22 cellular contexts compared by ENCODE assay signal in the genomic region with DNA sequence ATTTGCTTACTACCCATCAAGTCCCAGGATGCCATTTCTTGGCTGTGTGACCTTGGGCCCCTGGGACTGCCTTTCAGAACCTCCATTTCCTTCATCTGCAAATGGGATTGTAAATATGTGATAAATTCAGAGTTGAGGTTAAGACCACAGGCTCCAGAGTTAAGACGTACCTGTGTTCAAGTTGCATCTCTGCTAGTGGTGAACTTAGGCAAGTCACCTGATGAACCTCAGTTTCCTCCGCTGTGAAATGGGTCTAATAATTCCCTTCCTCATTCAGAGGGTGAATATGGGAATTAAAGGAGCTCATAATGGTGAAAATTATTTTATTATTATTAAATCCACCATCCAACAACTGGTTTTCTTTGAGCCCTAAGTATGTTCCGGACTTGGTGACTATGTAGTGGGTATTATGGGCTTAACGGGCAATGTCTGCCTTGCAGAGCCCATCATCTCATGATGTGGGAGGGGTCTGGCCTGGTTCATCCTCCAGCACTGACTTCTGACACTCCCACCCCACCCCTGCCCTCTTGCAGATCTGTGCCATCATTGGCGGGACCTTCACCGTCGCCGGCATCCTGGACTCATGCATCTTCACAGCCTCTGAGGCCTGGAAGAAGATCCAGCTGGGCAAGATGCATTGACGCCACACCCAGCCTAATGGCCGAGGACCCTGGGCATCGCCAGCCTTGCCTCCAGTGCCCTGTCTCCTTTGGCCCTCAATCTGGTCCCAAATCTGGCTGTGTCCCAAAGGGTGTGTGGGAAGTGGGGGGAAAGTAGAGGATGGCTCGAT. TPM values are rescaled to one million over a fixed set of nuclear protein-coding genes. Genes with fewer than 3 reads are reported as not detected.
DNase-seq lines count a peak whose midpoint lies in the region; ATAC-seq and TF ChIP-seq lines count a peak whose summit lies in the region.
"Had no signal": no experiment of that assay in that cellular context is flagged by ENCODE, and none has a peak within 500 bp of the region (broad histone marks: within the 10 kb centered on the region; RNA-seq: fewer than 3 reads in every experiment).

No MANE protein-coding gene starts in this region.

- no TSS peak for BruUV-seq in MCF 10A (replicated peaks; lab: Mats Ljungman, UMichigan)
- no TSS peak for BruUV-seq in mammary epithelial cell (replicated peaks; lab: Mats Ljungman, UMichigan)

- no peaks in the 10 kb centered on the region for H3K79me2 ChIP-seq in mammary epithelial cell (ENCODE audit: insufficient read depth, low read length)

- H3K4me1 ChIP-seq in mammary epithelial cell (ENCODE audit: insufficient read depth, low read length) (peaks cover 5% of the 10 kb centered on the region), adipocyte (ENCODE audit: control insufficient read depth, insufficient read depth, low read length) (peaks cover 17% of the 10 kb centered on the region), lower lobe of right lung (peaks cover 7% of the 10 kb centered on the region), thoracic aorta (ENCODE audit: control insufficient read depth in 1 of 2, low read depth in 2 of 2) (peaks cover 22 to 67% of the 10 kb centered on the region in 2 donors)

- CTCF ChIA-PET in MCF 10A (lab: Yijun Ruan, JAX) (interaction anchor here (0.7 to 26.7 kb wide), 5 partner anchors 9 to 241 kb away, joined by 3 to 604 read pairs (median 6); a partner anchor contains a TSS), mammary epithelial cell (lab: Charles Lee; ENCODE audit: low non-redundant PET) (no interaction called here)

- POLR2A ChIA-PET in MCF 10A (lab: Yijun Ruan, JAX): interaction anchor here (1.1 to 1.5 kb wide), 2 partner anchors 34 to 74 kb away, joined by 3 to 4 read pairs; no protein-coding TSS in a partner anchor

- no peaks in the 10 kb centered on the region for H3K36me3 ChIP-seq in mammary epithelial cell (ENCODE audit: insufficient read depth, low read length)
- H3K36me3 ChIP-seq in adipocyte (ENCODE audit: control insufficient read depth, insufficient read depth, low read length, severe bottlenecking): peaks cover 31% of the 10 kb centered on the region
- peaks cover 57% of the 10 kb centered on the region for H3K36me3 ChIP-seq in lower lobe of right lung
- peaks cover 7% of the 10 kb centered on the region for H3K36me3 ChIP-seq in thoracic aorta

- H3K9me3 Mint-ChIP-seq in MCF 10A (ENCODE audit: unreplicated experiment): no peaks in the 10 kb centered on the region
- H3K9me3 Mint-ChIP-seq: H9 had no signal

- no peak overlapping the region for H3K27ac ChIP-seq in mammary epithelial cell (ENCODE audit: insufficient read depth, low read depth, low read length)
- peak overlapping the region; percentile 18 for H3K27ac ChIP-seq in lower lobe of right lung
- H3K27ac ChIP-seq in thoracic aorta: peak overlapping the region; percentile 65 to 94
- H3K27ac ChIP-seq: HL-60 had no signal

- no peaks in the 10 kb centered on the region for H4K20me1 ChIP-seq in mammary epithelial cell (ENCODE audit: insufficient read depth, low read length)

- H3K27ac Mint-ChIP-seq in MCF 10A (ENCODE audit: low read depth, unreplicated experiment): peak overlapping the region; percentile 73
- H3K27ac Mint-ChIP-seq: H9 had no signal

- TF ChIP-seq CTCF in MCF 10A (IDR thresholded peaks at IDR 0.05; ENCODE audit: unreplicated experiment): no peak
- TF ChIP-seq CTCF in mammary epithelial cell (conservative IDR thresholded peaks at IDR 0.05 in 1 of 2, IDR thresholded peaks at IDR 0.05 in 1 of 2; ENCODE audit: extremely low read depth in 1 of 2, insufficient read depth in 1 of 2, low read depth in 1 of 2, low read length in 2 of 2): no peak
- TF ChIP-seq CTCF in lower lobe of right lung (IDR thresholded peaks at IDR 0.05): no peak
- TF ChIP-seq CTCF in thoracic aorta (IDR thresholded peaks at IDR 0.05): no peak

- dilution Hi-C loops in mammary epithelial cell (cut with HindIII; ENCODE audit: low sequenced_read_pairs): no loop called here

- in situ Hi-C loops in mammary epithelial cell (cut with MboI; ENCODE audit: low sequenced_read_pairs in 2 of 2): loop anchor here in 1 of 2 donors (25.0 kb wide), 1 partner anchor 612 kb away; no protein-coding TSS in a partner anchor

- no peak overlapping the region for H3K4me3 ChIP-seq in mammary epithelial cell (replicated peaks in 1 of 3; ENCODE audit: insufficient read depth in 1 of 3, low read depth in 2 of 3, low read length in 3 of 3)
- H3K4me3 ChIP-seq in adipocyte (ENCODE audit: low read length): no peak overlapping the region
- no peak overlapping the region for H3K4me3 ChIP-seq in lower lobe of right lung
- H3K4me3 ChIP-seq in thoracic aorta: no peak overlapping the region
- H3K4me3 ChIP-seq: GM12878 had no signal

- no peak for DNase-seq in MCF 10A (ENCODE audit: unreplicated experiment)
- no peak for DNase-seq in mammary epithelial cell
- no peak for DNase-seq in adipocyte (ENCODE audit: low read depth)
- DNase-seq in lower lobe of right lung: no peak
- DNase-seq in thoracic aorta (ENCODE audit: low spot score): no peak
- no peak for DNase-seq in SIG-M5 treated with dmso at 0.1 percent for 504 hours (lab: John Stamatoyannopoulos, UW; ENCODE audit: unreplicated experiment)
- DNase-seq in epidermal melanocyte (ENCODE audit: insufficient read length, low spot score): no peak
- DNase-seq in Ammon's horn (ENCODE audit: low spot score): no peak
- DNase-seq: 8988T, AML-193, DMS 273 treated with DMSO at 0.1 percent for 48 hours, DMS79 treated with DMSO at 0.1 percent for 48 hours, H9, NCI-H1694, NCI-H2081, NCI-H2171, NCI-H345, NCI-H524, NCI-H82 had no signal

- H3K4me3 Mint-ChIP-seq in MCF 10A (ENCODE audit: unreplicated experiment): no peak overlapping the region
- H3K4me3 Mint-ChIP-seq: H9 had no signal

- H3K4me1 Mint-ChIP-seq in MCF 10A (ENCODE audit: insufficient read depth, unreplicated experiment): peaks cover 48% of the 10 kb centered on the region

- no peak overlapping the region for H3K4me2 ChIP-seq in mammary epithelial cell (ENCODE audit: insufficient read depth, low read depth, low read length)

- no peak overlapping the region for H3K9ac ChIP-seq in mammary epithelial cell (ENCODE audit: insufficient read depth, low read length)
- H3K9ac ChIP-seq in adipocyte (ENCODE audit: low read length): peak overlapping the region; percentile 59

- ATAC-seq in lower lobe of right lung (no peak), thoracic aorta (ENCODE audit: insufficient number of reproducible peaks, low FRiP score, low read depth) (no peak)
- ATAC-seq: GM12878, Panc1 had no signal

- 93% methylated on average over 9 of the region's 12 CpGs for WGBS in mammary epithelial cell (ENCODE audit: low coverage, missing lambda C conversion rate)

- no peak overlapping the region for H2AFZ ChIP-seq in mammary epithelial cell (ENCODE audit: low read depth, low read length)

- intact Hi-C loops in MCF 10A (cut with micrococcal nuclease) (loop anchor here (10.0 kb wide), 1 partner anchor 504 kb away; no protein-coding TSS in a partner anchor), mammary epithelial cell (cut with micrococcal nuclease) (loop anchor here (10.0 kb wide), 1 partner anchor 476 kb away; no protein-coding TSS in a partner anchor), lower lobe of right lung (cut with DNase I) (no loop called here)

- H3K36me3 Mint-ChIP-seq in MCF 10A (ENCODE audit: insufficient read depth, unreplicated experiment): peaks cover 54% of the 10 kb centered on the region

- no peaks in the 10 kb centered on the region for H3K9me3 ChIP-seq in mammary epithelial cell (replicated peaks; ENCODE audit: insufficient read depth, low read length)
- H3K9me3 ChIP-seq in adipocyte (ENCODE audit: control insufficient read depth, low read length): no peaks in the 10 kb centered on the region
- no peaks in the 10 kb centered on the region for H3K9me3 ChIP-seq in lower lobe of right lung
- no peaks in the 10 kb centered on the region for H3K9me3 ChIP-seq in thoracic aorta

- no peaks in the 10 kb centered on the region for H3K27me3 Mint-ChIP-seq in MCF 10A (ENCODE audit: insufficient read depth, unreplicated experiment)

- H3K27me3 ChIP-seq in mammary epithelial cell (ENCODE audit: insufficient read depth, low read length) (no peaks in the 10 kb centered on the region), adipocyte (replicated peaks; ENCODE audit: control insufficient read depth, insufficient read depth, low read length) (no peaks in the 10 kb centered on the region), lower lobe of right lung (ENCODE audit: low read depth) (no peaks in the 10 kb centered on the region), thoracic aorta (replicated peaks; ENCODE audit: insufficient read depth) (no peaks in the 10 kb centered on the region)

RNA-seq across cellular contexts. Expression of a gene that starts 8.9 kb away (rescaled TPM):
- total RNA-seq in MCF 10A (2022) (103 and 119 TPM in 2 replicates), mammary epithelial cell (10 to 100 TPM; 31.8 to 58.5 TPM), lower lobe of right lung (16.6 TPM), thoracic aorta (1 to 10 TPM; 7.2 to 9.9 TPM)
- 120 TPM for polyA plus RNA-seq in mammary epithelial cell
- 11.9 TPM for polyA minus RNA-seq in mammary epithelial cell

RNA-seq across cellular contexts. Expression of a gene that starts 33.2 kb away (rescaled TPM):
- total RNA-seq in MCF 10A (2022) (171 and 243 TPM in 2 replicates), mammary epithelial cell (100 to 1,000 TPM; 147 to 154 TPM), lower lobe of right lung (285 TPM), thoracic aorta (100 to 1,000 TPM; 117 to 123 TPM)
- polyA plus RNA-seq in mammary epithelial cell: 213 TPM
- 157 TPM for polyA minus RNA-seq in mammary epithelial cell
